ENCODE assay signal across 8 cellular contexts in the genomic region with DNA sequence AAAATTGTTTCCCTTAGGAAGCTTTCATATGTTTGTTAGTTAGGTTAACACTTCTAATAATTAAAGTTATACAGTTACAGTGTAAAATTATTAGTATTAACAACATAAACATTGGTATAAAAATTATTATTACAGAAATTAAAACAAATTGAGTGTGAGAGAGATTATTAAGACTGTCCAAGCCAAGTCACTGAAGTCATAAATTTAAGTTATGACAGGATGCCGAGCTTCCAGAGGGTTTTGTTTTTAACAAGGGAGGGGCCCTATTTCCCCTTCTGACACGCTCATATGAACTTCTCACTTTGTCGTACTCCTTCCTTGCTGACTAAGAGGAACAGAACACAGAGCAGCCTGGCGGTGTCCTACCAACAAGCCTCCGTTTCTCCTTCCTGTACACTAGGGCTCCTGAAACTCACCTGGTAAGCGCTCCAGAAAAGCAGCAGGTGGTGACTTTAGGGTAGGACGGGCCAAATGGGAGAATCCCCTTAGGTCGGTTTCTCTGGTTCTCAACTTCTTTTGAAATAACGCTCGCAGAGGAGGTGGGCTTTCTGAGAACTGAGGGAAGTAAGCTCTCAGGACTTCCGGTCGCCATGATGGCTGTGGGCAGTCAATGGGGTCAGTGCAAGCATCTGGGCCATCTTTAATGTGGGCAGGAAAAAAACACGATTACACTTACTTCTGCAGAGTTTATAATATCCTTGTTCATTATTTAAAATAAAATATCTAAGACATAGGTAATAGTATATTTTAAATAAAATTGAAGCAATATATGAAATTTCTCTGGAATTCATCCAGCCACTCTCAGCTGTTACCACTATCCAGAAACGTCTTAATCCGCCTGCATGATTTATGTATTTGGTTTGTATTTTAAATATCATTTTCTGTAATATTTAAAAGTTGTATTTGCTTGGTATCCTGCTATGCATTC. TPM values are rescaled to one million over a fixed set of nuclear protein-coding genes. Genes with fewer than 3 reads are reported as not detected.
DNase-seq lines count a peak whose midpoint lies in the region; ATAC-seq, FAIRE-seq and TF ChIP-seq lines count a peak whose summit lies in the region.

TSS of gene CARD8 (minus strand) at position 537 of the 928 bp plus-strand sequence. CDS start 14,892 bp downstream, outside the sequence.

- no peaks in the 10 kb centered on the region for H3K9me3 ChIP-seq in aorta (ENCODE audit: control insufficient read depth, low read length)

- peak; percentile 71 for ATAC-seq in HG02885 (IDR thresholded peaks at IDR 0.05; ENCODE audit: poor library complexity, unreplicated experiment)
- peak; percentile 95 for ATAC-seq in aorta (ENCODE audit: low FRiP score)

- peak; percentile 76 for FAIRE-seq in GM12891 (lab: Jason Lieb, UNC)

- intact Hi-C loops in aorta (cut with DNase I), result loop anchor here in 1 of 2 donors (10.0 kb wide), 1 partner anchor 51 kb away; no protein-coding TSS in a partner anchor

- 4 to 6% methylated on average over 15 of the region's 15 CpGs for WGBS in aorta, 2 donors

- no peaks in the 10 kb centered on the region for H3K4me1 ChIP-seq in aorta (ENCODE audit: control insufficient read depth in 1 of 2, insufficient read depth in 2 of 2, low read length in 2 of 2)

- H3K4me3 ChIP-seq in astrocyte of the spinal cord (ENCODE audit: low read depth, low read length) (peak within 1 kb of the TSS; percentile 82), aorta (ENCODE audit: low read length in 2 of 2) (peak within 1 kb of the TSS; percentile 78 to 99)

- TF ChIP-seq CTCF in astrocyte of the spinal cord (IDR thresholded peaks at IDR 0.05; ENCODE audit: low read depth, low read length), result no peak

- TF ChIP-seq POLR2A in GM12891 (IDR thresholded peaks at IDR 0.05; ENCODE audit: low read depth, low read length), result peak; percentile 87

- DNase-seq in GM12891 (ENCODE audit: insufficient read length, low spot score) (no peak), NCI-H2029 treated with DMSO at 0.1 percent for 48 hours (lab: John Stamatoyannopoulos, UW) (peak; percentile 87), T1000 (lab: John Stamatoyannopoulos, UW) (peak; percentile 57), astrocyte of the spinal cord (ENCODE audit: low read depth, low spot score) (peak; percentile 92), hippocampal formation (lab: John Stamatoyannopoulos, UW) (peak; percentile 76 to 79), renal cortical epithelial cell (ENCODE audit: low read depth) (peak; percentile 85), aorta (peak; percentile 88 to 92)

- H3K36me3 ChIP-seq in aorta (ENCODE audit: control insufficient read depth in 1 of 2, insufficient read depth in 2 of 2, low read length in 1 of 2), result no peaks in the 10 kb centered on the region

- H3K27ac ChIP-seq in aorta (ENCODE audit: low read depth in 1 of 2, low read length in 2 of 2), result peak within 1 kb of the TSS in 1 of 2 donors; percentile 100

- in situ Hi-C loops in astrocyte of the spinal cord (cut with HindIII; ENCODE audit: low sequenced_read_pairs), result no loop called here

- no peaks in the 10 kb centered on the region for H3K27me3 ChIP-seq in aorta (ENCODE audit: control insufficient read depth in 1 of 2, insufficient read depth in 2 of 2, low read length in 1 of 2)

TF ChIP-seq in GM12891, 5 proteins besides CTCF, POLR2A, EP300 and RAD21:
- no peak; the same call in 1 of the 2 replicates for TF ChIP-seq SPI1 (IDR thresholded peaks at IDR 0.05; ENCODE audit: low read depth, low read length)
- TF ChIP-seq TAF1 (IDR thresholded peaks at IDR 0.05; ENCODE audit: low read depth, low read length), result peak; percentile 99
- TF ChIP-seq POLR2AphosphoS5 (IDR thresholded peaks at IDR 0.05; ENCODE audit: low read depth, low read length), result peak; percentile 80
- TF ChIP-seq PAX5 (IDR thresholded peaks at IDR 0.05; ENCODE audit: insufficient read depth, low read length, severe bottlenecking), result no peak
- no peak; the same call in 1 of the 2 replicates for TF ChIP-seq POU2F2 (IDR thresholded peaks at IDR 0.05; ENCODE audit: low read depth, low read length)

RNA-seq across cellular contexts. Expression of gene CARD8, which starts in this region (rescaled TPM):
- 34.7 TPM for polyA plus RNA-seq in GM12891 (2012; ENCODE audit: low read depth, missing spikeins)
- total RNA-seq in renal cortical epithelial cell (5.0 and 16.3 TPM in 2 replicates), aorta (100 to 1,000 TPM in 1 of 2 donors, 10 to 100 TPM in 1; 46.5 to 116 TPM)
- 10 to 100 TPM in 1 of 2 donors, 1 to 10 TPM in 1; 7.6 to 18.1 TPM for polyA plus RNA-seq in aorta
